In genomic region chr7:30988346-30989005, GRCh38 we compare ENCODE assay signal across 11 cellular contexts. TPM values are rescaled to one million over a fixed set of nuclear protein-coding genes. Genes with fewer than 3 reads are reported as not detected.
DNase-seq lines count a peak whose midpoint lies in the region; ATAC-seq, FAIRE-seq and TF ChIP-seq lines count a peak whose summit lies in the region.
"Had no signal": no experiment of that assay in that cellular context is flagged by ENCODE, and none has a peak within 500 bp of the region (broad histone marks: within the 10 kb centered on the region; RNA-seq: fewer than 3 reads in every experiment).

No MANE protein-coding gene starts in this region.

- 29 to 49% (median 30%) methylated on average over 18 to 19 of the region's 19 CpGs for WGBS in small intestine, 3 donors

- H3K27me3 Mint-ChIP-seq in HFFc6 (ENCODE audit: insufficient read depth), result peaks cover 32% of the 10 kb centered on the region

- FAIRE-seq in small intestine (lab: Jason Lieb, UNC), result no peak

- H3K27ac ChIP-seq in small intestine (ENCODE audit: low read depth in 1 of 2, low read length in 1 of 2), result no peak overlapping the region

- peaks cover 3% of the 10 kb centered on the region; the same call in 1 of the 2 replicates for H3K9me3 Mint-ChIP-seq in HFFc6

- no peak for TF ChIP-seq CTCF in HFFc6 (IDR thresholded peaks at IDR 0.05)

- H3K36me3 ChIP-seq in small intestine (ENCODE audit: control insufficient read depth in 2 of 2, insufficient read depth in 2 of 2, low read length in 2 of 2), result no peaks in the 10 kb centered on the region

- peak; percentile 76 for ATAC-seq in left ventricle myocardium superior

- no peaks in the 10 kb centered on the region for H3K36me3 Mint-ChIP-seq in HFFc6 (ENCODE audit: low read depth)

- H3K4me3 Mint-ChIP-seq in HFFc6, result no peak overlapping the region

- peak; percentile 41 for DNase-seq in NCI-H1694 treated with DMSO at 0.1 percent for 48 hours (lab: John Stamatoyannopoulos, UW)
- DNase-seq in NCI-H1694 (lab: John Stamatoyannopoulos, UW), result no peak
- peak; percentile 44 for DNase-seq in SK-N-DZ (ENCODE audit: low spot score)
- DNase-seq in left ventricle myocardium superior, result peak; percentile 69
- DNase-seq in small intestine, result peak; percentile 82
- no peak for DNase-seq in SHP77 (lab: John Stamatoyannopoulos, UW)
- no peak for DNase-seq in HFFc6
- no peak for DNase-seq in AML-193 (lab: John Stamatoyannopoulos, UW)
- DNase-seq: stimulated activated CD8-positive, alpha-beta memory T cell treated with anti-CD3 and anti-CD28 coated beads, Interleukin-4, amount 100 ng/mL, for 48 hours had no signal

- H3K9me3 ChIP-seq in small intestine (ENCODE audit: control insufficient read depth, low read depth), result no peaks in the 10 kb centered on the region

- H3K4me1 Mint-ChIP-seq in HFFc6 (ENCODE audit: low read depth), result peaks cover 2% of the 10 kb centered on the region; the same call in 1 of the 2 replicates

- H3K27ac Mint-ChIP-seq in HFFc6, result no peak overlapping the region

- H3K4me1 ChIP-seq in small intestine (ENCODE audit: control insufficient read depth in 2 of 2, insufficient read depth in 1 of 2, low read depth in 1 of 2, low read length in 1 of 2), result peaks cover 0 to 5% of the 10 kb centered on the region in 2 donors

- intact Hi-C loops in left ventricle myocardium superior (cut with micrococcal nuclease), result no loop called here

- H3K4me3 ChIP-seq in small intestine (ENCODE audit: low read depth in 1 of 2, low read length in 2 of 2), result no peak overlapping the region

- no peaks in the 10 kb centered on the region for H3K27me3 ChIP-seq in small intestine (ENCODE audit: control insufficient read depth in 2 of 2, insufficient read depth in 2 of 2, low read length in 2 of 2)

RNA-seq across cellular contexts. Expression of gene GHRHR, which starts 24.7 kb away (rescaled TPM):
- not detected in 2 replicates for polyA plus RNA-seq in SK-N-DZ (2014; cell fraction: cytosol; rRNA removed)
- not detected in 2 replicates for polyA plus RNA-seq in SK-N-DZ (2014; cell fraction: nucleus; rRNA removed)
- not detected for total RNA-seq in left ventricle myocardium superior
- under 1 TPM in 1 of 3 donors, not detected in 2; 0.07 TPM for polyA plus RNA-seq in small intestine
- not detected for total RNA-seq in HFFc6 (2021; fragmentation: NEBNext Ultra II Directional; extraction: Animal tissue kit (Norgen Biotek cat#: 25700))
- total RNA-seq: epithelial cell of proximal tubule had no signal
- polyA plus RNA-seq: neural cell had no signal

Comparison
In these comparisons a context has a peak if more than half of its experiments do, and no peak if none do; other contexts are left out.
1. DNase-seq: peak in NCI-H1694 treated with DMSO at 0.1 percent for 48 hours (single experiment), SK-N-DZ (single experiment), left ventricle myocardium superior (single experiment) and small intestine (single experiment); none in NCI-H1694 (single experiment), SHP77 (0 of 2), HFFc6 (single experiment) and AML-193 (0 of 2).